ENCODE assay signal across 18 cellular contexts in the genomic region with DNA sequence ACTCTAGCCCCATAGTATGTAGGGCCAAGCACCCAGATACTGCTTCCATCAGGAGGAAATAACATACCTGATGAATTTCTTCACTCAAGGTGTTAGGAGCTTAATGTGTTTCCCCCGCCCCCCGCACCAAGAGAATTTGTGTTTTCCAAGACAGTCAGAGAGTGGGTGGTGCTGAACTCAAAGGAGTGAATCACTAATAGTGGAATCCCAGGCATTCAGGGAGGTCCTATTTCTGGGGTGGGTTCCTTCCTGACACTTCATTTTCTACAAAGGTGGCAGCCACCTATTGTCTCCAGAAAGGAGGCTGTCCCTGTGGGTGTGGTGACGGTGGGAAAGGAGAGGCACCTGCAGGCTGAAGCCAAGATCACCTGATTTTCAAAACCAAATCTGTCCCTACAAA. TPM values are rescaled to one million over a fixed set of nuclear protein-coding genes. Genes with fewer than 3 reads are reported as not detected.
DNase-seq lines count a peak whose midpoint lies in the region; ATAC-seq and TF ChIP-seq lines count a peak whose summit lies in the region.
"Had no signal": no experiment of that assay in that cellular context is flagged by ENCODE, and none has a peak within 500 bp of the region (broad histone marks: within the 10 kb centered on the region; RNA-seq: fewer than 3 reads in every experiment).

No MANE protein-coding gene starts in this region.

- H3K9me3 ChIP-seq in lower lobe of right lung: no peaks in the 10 kb centered on the region
- H3K9me3 ChIP-seq: colonic mucosa, HAP-1, stomach had no signal

- H3K4me3 ChIP-seq in kidney epithelial cell (ENCODE audit: low read depth, low read length) (no peak overlapping the region), lower lobe of right lung (no peak overlapping the region)
- H3K4me3 ChIP-seq: colonic mucosa, HAP-1, stomach had no signal

- no peak for ATAC-seq in lower lobe of right lung

- no peak overlapping the region for H3K27ac Mint-ChIP-seq in progenitor cell of endocrine pancreas
- H3K27ac Mint-ChIP-seq: activated naive CD8-positive, alpha-beta T cell had no signal

- H3K27ac ChIP-seq in caudate nucleus (ENCODE audit: low read depth, low read length) (peak overlapping the region; percentile 56), lower lobe of right lung (no peak overlapping the region)
- H3K27ac ChIP-seq: colonic mucosa, stomach had no signal

- DNase-seq in AG20443 (ENCODE audit: low spot score) (peak; percentile 59), LoVo (ENCODE audit: low spot score) (peak; percentile 59), caudate nucleus (lab: John Stamatoyannopoulos, UW) (peak in 23 of 61 donors; percentile 24 to 86 (median 48)), kidney epithelial cell (ENCODE audit: low read depth) (peak; percentile 31), mesenteric fat pad (ENCODE audit: low spot score) (no peak), progenitor cell of endocrine pancreas (ENCODE audit: low spot score, unreplicated experiment) (no peak), lower lobe of right lung (no peak)
- DNase-seq in activated CD4-positive, alpha-beta T cell treated with anti-CD3 and anti-CD28 coated beads, Interleukin-2, amount 50 U/mL, for 4 hours: no peak
- DNase-seq: activated CD4-positive, alpha-beta T cell treated with anti-CD3 and anti-CD28 coated beads for 1 hour; colonic mucosa; erythroblast; NCI-H2081; stomach; T-helper 2 cell had no signal

- H3K36me3 ChIP-seq in kidney epithelial cell (ENCODE audit: control insufficient read depth, insufficient read depth, low read length) (no peaks in the 10 kb centered on the region), lower lobe of right lung (no peaks in the 10 kb centered on the region)
- H3K36me3 ChIP-seq: colonic mucosa, HAP-1, stomach had no signal

- H3K4me3 Mint-ChIP-seq in progenitor cell of endocrine pancreas (ENCODE audit: low read depth): no peak overlapping the region
- H3K4me3 Mint-ChIP-seq: activated naive CD8-positive, alpha-beta T cell had no signal

- H3K9me3 Mint-ChIP-seq in progenitor cell of endocrine pancreas (ENCODE audit: low read depth): no peaks in the 10 kb centered on the region

- no peaks in the 10 kb centered on the region for H3K4me1 ChIP-seq in lower lobe of right lung
- H3K4me1 ChIP-seq: colonic mucosa, HAP-1, stomach had no signal

- H3K27me3 ChIP-seq in kidney epithelial cell (ENCODE audit: control insufficient read depth, insufficient read depth, low read length) (no peaks in the 10 kb centered on the region), lower lobe of right lung (ENCODE audit: low read depth) (peaks cover 2% of the 10 kb centered on the region)
- H3K27me3 ChIP-seq: colonic mucosa had no signal

- peaks cover 13% of the 10 kb centered on the region for H3K27me3 Mint-ChIP-seq in progenitor cell of endocrine pancreas

- H3K4me1 Mint-ChIP-seq in progenitor cell of endocrine pancreas (ENCODE audit: low read depth): peaks cover 6% of the 10 kb centered on the region

- intact Hi-C loops in lower lobe of right lung (cut with DNase I): no loop called here

- TF ChIP-seq CTCF in kidney epithelial cell (IDR thresholded peaks at IDR 0.05; ENCODE audit: insufficient read depth, low read length, poor library complexity, severe bottlenecking) (no peak), progenitor cell of endocrine pancreas (IDR thresholded peaks at IDR 0.05; ENCODE audit: unreplicated experiment) (no peak), lower lobe of right lung (IDR thresholded peaks at IDR 0.05) (no peak)

- no peaks in the 10 kb centered on the region for H3K36me3 Mint-ChIP-seq in progenitor cell of endocrine pancreas (ENCODE audit: insufficient read depth)
- H3K36me3 Mint-ChIP-seq: activated naive CD8-positive, alpha-beta T cell had no signal

RNA-seq across cellular contexts. Expression of gene ELF5, which starts 50.8 kb away (rescaled TPM):
- total RNA-seq in kidney epithelial cell (not detected in 2 replicates), mesenteric fat pad (not detected), progenitor cell of endocrine pancreas (1.8 and 2.1 TPM in 2 replicates), lower lobe of right lung (20.2 TPM)
- total RNA-seq: colonic mucosa, lung microvascular endothelial cell, occipital lobe had no signal

RNA-seq across cellular contexts. Expression of gene EHF, which starts 56.5 kb away (rescaled TPM):
- total RNA-seq in kidney epithelial cell (45.8 and 47.3 TPM in 2 replicates), mesenteric fat pad (0.22 TPM), progenitor cell of endocrine pancreas (17.9 and 18.6 TPM in 2 replicates), lower lobe of right lung (60.5 TPM)
- total RNA-seq: lung microvascular endothelial cell had no signal

Comparison
In these comparisons a context has a peak if more than half of its experiments do, and no peak if none do; other contexts are left out.
1. DNase-seq: peak in AG20443 (single experiment), LoVo (single experiment) and kidney epithelial cell (single experiment); none in activated CD4-positive, alpha-beta T cell treated with anti-CD3 and anti-CD28 coated beads, Interleukin-2, amount 50 U/mL, for 4 hours (0 of 2), mesenteric fat pad (single experiment), progenitor cell of endocrine pancreas (single experiment) and lower lobe of right lung (single experiment).
2. RNA of gene EHF, which starts 56.5 kb away (total RNA-seq): 60.5 TPM in lower lobe of right lung (single experiment), 45.8 to 47.3 TPM in kidney epithelial cell and 17.9 to 18.6 TPM in progenitor cell of endocrine pancreas; 0.22 TPM in mesenteric fat pad (single experiment); every median in the first group is over 10 times any median in the second.